8 cellular contexts compared by ENCODE assay signal in the genomic region with DNA sequence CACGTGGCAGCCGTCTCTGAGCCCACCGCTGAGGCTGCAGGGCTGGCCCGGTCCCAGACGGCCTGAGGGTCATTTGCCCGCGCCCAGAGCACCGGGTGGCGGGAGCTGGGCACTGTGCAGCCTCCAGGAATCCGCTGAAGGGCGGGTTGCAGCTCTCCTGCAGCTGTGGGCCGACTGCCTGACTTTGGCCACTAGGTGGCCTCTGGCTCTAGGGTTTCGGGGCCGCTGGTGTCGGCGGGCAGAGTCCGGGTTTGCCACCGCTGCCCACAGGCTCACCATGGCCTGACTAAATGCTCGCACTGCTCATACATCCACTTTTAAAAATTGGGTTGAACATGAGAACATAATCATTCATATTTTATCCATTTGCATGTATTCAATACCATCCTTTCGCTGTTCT.
DNase-seq lines count a peak whose midpoint lies in the region; ATAC-seq, FAIRE-seq and TF ChIP-seq lines count a peak whose summit lies in the region.
"Not testable (repeated sequence)": the region's sequence is repeated elsewhere in the genome, so short reads cannot be mapped to it uniquely, and the experiment has no call there.

No MANE protein-coding gene starts in this region.

- 0 out of 3 replicates have a peak, but pooled peaks have one; percentile 39 for ATAC-seq in DND-41 (ENCODE audit: insufficient read depth, low read depth)
- peak; percentile 52; the same call in 1 of the 2 replicates for ATAC-seq in HCT116
- peak; percentile 77 for ATAC-seq in PC-3
- peak; percentile 48 for ATAC-seq in body of pancreas
- peak; percentile 80 for ATAC-seq in HepG2
- peak; percentile 19 for ATAC-seq in mucosa of descending colon
- peak; percentile 77 for ATAC-seq in upper lobe of right lung

- H3K9me2 ChIP-seq in HCT116 (ENCODE audit: insufficient read depth); PC-3 (replicated peaks; ENCODE audit: low read length); SK-N-SH: not testable (repeated sequence)

- RAD21 ChIA-PET in HCT116 (lab: Charles Lee; ENCODE audit: low non-redundant PET in 1 of 2, low total read pairs in 2 of 2, uncharacterized antibody in 2 of 2, unreplicated experiment in 2 of 2) = not testable (repeated sequence)

- not testable (repeated sequence) for DNase-seq in DND-41; HCT116 (ENCODE audit: low read depth, low spot score); PC-3; SK-N-SH; body of pancreas; HepG2 (ENCODE audit: low spot score); mucosa of descending colon; upper lobe of right lung

- H3K9me3 ChIP-seq in DND-41 (ENCODE audit: insufficient read depth, low read length, severe bottlenecking); HCT116 (ENCODE audit: control insufficient read depth in 1 of 2, insufficient read depth in 1 of 2, low read depth in 1 of 2, low read length in 2 of 2); PC-3 (ENCODE audit: low read length); SK-N-SH; body of pancreas; HepG2 (ENCODE audit: low read length); mucosa of descending colon; upper lobe of right lung: not testable (repeated sequence)

- H3K79me2 ChIP-seq in DND-41 (ENCODE audit: insufficient read depth, low read length); HCT116 (ENCODE audit: insufficient read depth, low read length); PC-3 (ENCODE audit: low read length); SK-N-SH (ENCODE audit: insufficient read depth); HepG2 (ENCODE audit: insufficient read depth, low read length): not testable (repeated sequence)

- not testable (repeated sequence) for TF ChIP-seq EP300 in SK-N-SH (IDR thresholded peaks at IDR 0.05; ENCODE audit: borderline replicate concordance in 1 of 2, low read depth in 1 of 2, low read length in 1 of 2); HepG2 (IDR thresholded peaks at IDR 0.05; ENCODE audit: low read depth in 2 of 2, low read length in 2 of 2); HepG2 (CRISPR knock-in tag; IDR thresholded peaks at IDR 0.05; ENCODE audit: borderline replicate concordance)

- not testable (repeated sequence) for H3K4me1 ChIP-seq in DND-41 (ENCODE audit: insufficient read depth, low read length); HCT116 (ENCODE audit: control insufficient read depth in 1 of 2, insufficient read depth in 2 of 2, low read length in 2 of 2); PC-3 (ENCODE audit: insufficient read depth, low read length); SK-N-SH (ENCODE audit: control insufficient read depth in 1 of 2, insufficient read depth in 2 of 2, low read depth in 1 of 2, low read length in 1 of 2); body of pancreas; HepG2 (ENCODE audit: insufficient read depth, low read length); mucosa of descending colon (ENCODE audit: low read depth); upper lobe of right lung

- WGBS in SK-N-SH (ENCODE audit: low lambda C conversion rate) = 33% methylated on average over 1 of the region's 20 CpGs
- WGBS in body of pancreas, 2 donors = no CpG with 5 or more reads among the region's 20 CpGs
- 13% methylated on average over 1 of the region's 20 CpGs for WGBS in HepG2 (ENCODE audit: low lambda C conversion rate)

- not testable (repeated sequence) for TF ChIP-seq CTCF in DND-41 (IDR thresholded peaks at IDR 0.05; ENCODE audit: borderline replicate concordance, extremely low read depth, low read length, poor library complexity, severe bottlenecking); HCT116 (IDR thresholded peaks at IDR 0.05 in 2 of 3, conservative IDR thresholded peaks at IDR 0.05 in 1 of 3; ENCODE audit: borderline replicate concordance in 1 of 3, insufficient read depth in 1 of 3, low read depth in 2 of 3, low read length in 2 of 3); PC-3 (conservative IDR thresholded peaks at IDR 0.05; ENCODE audit: low read depth, low read length); SK-N-SH (IDR thresholded peaks at IDR 0.05); body of pancreas (IDR thresholded peaks at IDR 0.05); HepG2 (CRISPR knock-in tag; IDR thresholded peaks at IDR 0.05); mucosa of descending colon (IDR thresholded peaks at IDR 0.05); upper lobe of right lung (IDR thresholded peaks at IDR 0.05)

- intact Hi-C loops in HCT116 (cut with micrococcal nuclease); PC-3 (cut with micrococcal nuclease); body of pancreas (cut with DNase I); HepG2 (cut with micrococcal nuclease; ENCODE audit: unreplicated experiment); mucosa of descending colon (cut with DNase I, micrococcal nuclease); upper lobe of right lung (cut with DNase I): not testable (repeated sequence)

- not testable (repeated sequence) for H4K20me1 ChIP-seq in DND-41 (ENCODE audit: insufficient read depth, low read length); HCT116 (ENCODE audit: insufficient read depth); PC-3 (ENCODE audit: low read length); SK-N-SH (ENCODE audit: insufficient read depth); HepG2 (ENCODE audit: insufficient read depth, low read length)

- not testable (repeated sequence) for H3F3A ChIP-seq in PC-3 (ENCODE audit: low read length, unreplicated experiment); SK-N-SH (replicated peaks; ENCODE audit: insufficient read depth)

- not testable (repeated sequence) for H3K9ac ChIP-seq in DND-41 (ENCODE audit: low read depth, low read length); HCT116 (ENCODE audit: low read length); PC-3 (ENCODE audit: low read length); SK-N-SH; HepG2 (ENCODE audit: insufficient read depth, low read depth, low read length)

- not testable (repeated sequence) for TF ChIP-seq POLR2A in HCT116 (IDR thresholded peaks at IDR 0.05; ENCODE audit: borderline replicate concordance, extremely low read depth, insufficient read depth, insufficient read length); body of pancreas (IDR thresholded peaks at IDR 0.05); HepG2 (IDR thresholded peaks at IDR 0.05; ENCODE audit: insufficient read depth in 1 of 2, low read depth in 2 of 2, low read length in 2 of 2)

- POLR2A ChIA-PET in HCT116 (lab: Charles Lee); PC-3 (lab: Charles Lee; ENCODE audit: unreplicated experiment); SK-N-SH (lab: Yijun Ruan, JAX); HepG2 (lab: Yijun Ruan, JAX): not testable (repeated sequence)

- not testable (repeated sequence) for TF ChIP-seq RAD21 in HCT116 (IDR thresholded peaks at IDR 0.05; ENCODE audit: low read depth); SK-N-SH (IDR thresholded peaks at IDR 0.05; ENCODE audit: low read length); HepG2 (CRISPR knock-in tag; IDR thresholded peaks at IDR 0.05)

- FAIRE-seq in HepG2 (lab: Jason Lieb, UNC) = not testable (repeated sequence)

- H3K4me3 ChIP-seq in DND-41 (ENCODE audit: low read depth in 1 of 2, low read length in 2 of 2); HCT116 (replicated peaks in 1 of 2; ENCODE audit: low read depth in 1 of 2, low read length in 2 of 2); PC-3 (ENCODE audit: low read length); SK-N-SH (ENCODE audit: low read depth in 2 of 2, low read length in 1 of 2); body of pancreas; HepG2 (replicated peaks in 1 of 3; ENCODE audit: insufficient read depth in 1 of 3, low read depth in 2 of 3, low read length in 3 of 3); mucosa of descending colon; upper lobe of right lung: not testable (repeated sequence)

- H3K27me3 ChIP-seq in DND-41 (ENCODE audit: insufficient read depth, low read length, poor library complexity); HCT116 (ENCODE audit: insufficient read depth, low read length); PC-3 (ENCODE audit: low read length); SK-N-SH (ENCODE audit: insufficient read depth); body of pancreas; HepG2 (ENCODE audit: control insufficient read depth in 1 of 2, insufficient read depth in 2 of 2, low read length in 2 of 2); upper lobe of right lung: not testable (repeated sequence)

- in situ Hi-C loops in HepG2 (cut with HindIII; ENCODE audit: extremely low pct_ligation_motif_present, low pct_unique_long_range_greater_than_20kb) = not testable (repeated sequence)

- H3K4me2 ChIP-seq in DND-41 (ENCODE audit: insufficient read depth, low read length); HCT116 (ENCODE audit: low read length); PC-3 (ENCODE audit: low read length); HepG2 (ENCODE audit: low read depth, low read length): not testable (repeated sequence)
- 0 out of 2 replicates have a peak overlapping the region, but pooled peaks have one; percentile 65 for H3K4me2 ChIP-seq in SK-N-SH

- CTCF ChIA-PET in HCT116 (lab: Charles Lee); PC-3 (lab: Charles Lee); SK-N-SH (lab: Yijun Ruan, JAX); HepG2 (lab: Yijun Ruan, JAX; ENCODE audit: low intra/inter-chr PET ratio, low total read pairs): not testable (repeated sequence)

- not testable (repeated sequence) for H2AFZ ChIP-seq in DND-41 (ENCODE audit: low read depth, low read length); HCT116 (ENCODE audit: low read depth, low read length, poor library complexity, severe bottlenecking); PC-3 (ENCODE audit: low read length); SK-N-SH (ENCODE audit: low read depth); HepG2 (ENCODE audit: low read length)

- H3K36me3 ChIP-seq in DND-41 (ENCODE audit: insufficient read depth, low read length); HCT116 (ENCODE audit: control insufficient read depth in 1 of 2, insufficient read depth in 2 of 2, low read length in 2 of 2); PC-3 (ENCODE audit: low read depth, low read length); SK-N-SH (replicated peaks in 1 of 2; ENCODE audit: control insufficient read depth in 1 of 2, insufficient read depth in 2 of 2, low read length in 1 of 2); body of pancreas (replicated peaks in 1 of 2; ENCODE audit: insufficient read depth in 1 of 2, low read depth in 2 of 2); HepG2 (replicated peaks in 1 of 2; ENCODE audit: control insufficient read depth in 1 of 2, insufficient read depth in 2 of 2, low read length in 2 of 2); mucosa of descending colon (ENCODE audit: low read depth); upper lobe of right lung: not testable (repeated sequence)

- H3K27ac ChIP-seq in DND-41 (ENCODE audit: low read length); HCT116 (ENCODE audit: low read depth, low read length); PC-3 (ENCODE audit: low read length); SK-N-SH (ENCODE audit: low read depth in 2 of 2, low read length in 1 of 2); body of pancreas; HepG2 (ENCODE audit: extremely low read length, insufficient read depth, low read length); upper lobe of right lung: not testable (repeated sequence)

- BruUV-seq in HCT116 (replicated peaks; lab: Mats Ljungman, UMichigan); PC-3 (replicated peaks; lab: Mats Ljungman, UMichigan); HepG2 (replicated peaks; lab: Mats Ljungman, UMichigan): not testable (repeated sequence)

Comparison
In these comparisons a context has a peak if more than half of its experiments do, and no peak if none do; other contexts are left out.
1. ATAC-seq: peak in every context shown above with its lines; median percentile 80 in HepG2; 77 in PC-3; 77 in upper lobe of right lung; 52 in HCT116; 48 in body of pancreas; 39 in DND-41; 19 in mucosa of descending colon.